In the genomic region with DNA sequence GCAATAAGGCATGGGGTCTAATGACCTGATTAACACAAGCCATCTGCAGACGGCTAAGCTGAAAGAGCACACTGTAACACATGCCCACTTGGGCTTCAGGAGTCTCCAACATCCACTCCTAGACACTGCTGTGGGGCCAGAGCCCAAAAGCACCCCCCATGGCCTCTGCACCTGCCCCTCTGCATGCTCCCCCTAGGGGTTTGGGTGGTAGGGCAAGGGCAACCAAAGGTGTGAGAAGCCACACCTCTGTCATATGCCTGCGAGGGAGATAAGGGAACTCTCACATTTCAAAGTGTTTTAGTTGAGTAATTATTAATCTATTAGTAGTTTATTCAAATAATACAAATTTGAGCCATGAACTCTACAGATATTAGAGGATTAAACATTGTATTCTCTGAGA, we compare ENCODE assay signal across 2 cellular contexts.
TF ChIP-seq lines count a peak whose summit lies in the region.

No MANE protein-coding gene starts in this region.

TF ChIP-seq in GM23338, 12 proteins besides CTCF, POLR2A, EP300 and RAD21 (continued from another document):
- TF ChIP-seq, protein P1, sequence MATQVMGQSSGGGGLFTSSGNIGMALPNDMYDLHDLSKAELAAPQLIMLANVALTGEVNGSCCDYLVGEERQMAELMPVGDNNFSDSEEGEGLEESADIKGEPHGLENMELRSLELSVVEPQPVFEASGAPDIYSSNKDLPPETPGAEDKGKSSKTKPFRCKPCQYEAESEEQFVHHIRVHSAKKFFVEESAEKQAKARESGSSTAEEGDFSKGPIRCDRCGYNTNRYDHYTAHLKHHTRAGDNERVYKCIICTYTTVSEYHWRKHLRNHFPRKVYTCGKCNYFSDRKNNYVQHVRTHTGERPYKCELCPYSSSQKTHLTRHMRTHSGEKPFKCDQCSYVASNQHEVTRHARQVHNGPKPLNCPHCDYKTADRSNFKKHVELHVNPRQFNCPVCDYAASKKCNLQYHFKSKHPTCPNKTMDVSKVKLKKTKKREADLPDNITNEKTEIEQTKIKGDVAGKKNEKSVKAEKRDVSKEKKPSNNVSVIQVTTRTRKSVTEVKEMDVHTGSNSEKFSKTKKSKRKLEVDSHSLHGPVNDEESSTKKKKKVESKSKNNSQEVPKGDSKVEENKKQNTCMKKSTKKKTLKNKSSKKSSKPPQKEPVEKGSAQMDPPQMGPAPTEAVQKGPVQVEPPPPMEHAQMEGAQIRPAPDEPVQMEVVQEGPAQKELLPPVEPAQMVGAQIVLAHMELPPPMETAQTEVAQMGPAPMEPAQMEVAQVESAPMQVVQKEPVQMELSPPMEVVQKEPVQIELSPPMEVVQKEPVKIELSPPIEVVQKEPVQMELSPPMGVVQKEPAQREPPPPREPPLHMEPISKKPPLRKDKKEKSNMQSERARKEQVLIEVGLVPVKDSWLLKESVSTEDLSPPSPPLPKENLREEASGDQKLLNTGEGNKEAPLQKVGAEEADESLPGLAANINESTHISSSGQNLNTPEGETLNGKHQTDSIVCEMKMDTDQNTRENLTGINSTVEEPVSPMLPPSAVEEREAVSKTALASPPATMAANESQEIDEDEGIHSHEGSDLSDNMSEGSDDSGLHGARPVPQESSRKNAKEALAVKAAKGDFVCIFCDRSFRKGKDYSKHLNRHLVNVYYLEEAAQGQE (IDR thresholded peaks at IDR 0.05; ENCODE audit: unreplicated experiment), result no peak
- no peak for TF ChIP-seq ZNF114 (CRISPR knock-in tag; IDR thresholded peaks at IDR 0.05)
- TF ChIP-seq, protein P2, sequence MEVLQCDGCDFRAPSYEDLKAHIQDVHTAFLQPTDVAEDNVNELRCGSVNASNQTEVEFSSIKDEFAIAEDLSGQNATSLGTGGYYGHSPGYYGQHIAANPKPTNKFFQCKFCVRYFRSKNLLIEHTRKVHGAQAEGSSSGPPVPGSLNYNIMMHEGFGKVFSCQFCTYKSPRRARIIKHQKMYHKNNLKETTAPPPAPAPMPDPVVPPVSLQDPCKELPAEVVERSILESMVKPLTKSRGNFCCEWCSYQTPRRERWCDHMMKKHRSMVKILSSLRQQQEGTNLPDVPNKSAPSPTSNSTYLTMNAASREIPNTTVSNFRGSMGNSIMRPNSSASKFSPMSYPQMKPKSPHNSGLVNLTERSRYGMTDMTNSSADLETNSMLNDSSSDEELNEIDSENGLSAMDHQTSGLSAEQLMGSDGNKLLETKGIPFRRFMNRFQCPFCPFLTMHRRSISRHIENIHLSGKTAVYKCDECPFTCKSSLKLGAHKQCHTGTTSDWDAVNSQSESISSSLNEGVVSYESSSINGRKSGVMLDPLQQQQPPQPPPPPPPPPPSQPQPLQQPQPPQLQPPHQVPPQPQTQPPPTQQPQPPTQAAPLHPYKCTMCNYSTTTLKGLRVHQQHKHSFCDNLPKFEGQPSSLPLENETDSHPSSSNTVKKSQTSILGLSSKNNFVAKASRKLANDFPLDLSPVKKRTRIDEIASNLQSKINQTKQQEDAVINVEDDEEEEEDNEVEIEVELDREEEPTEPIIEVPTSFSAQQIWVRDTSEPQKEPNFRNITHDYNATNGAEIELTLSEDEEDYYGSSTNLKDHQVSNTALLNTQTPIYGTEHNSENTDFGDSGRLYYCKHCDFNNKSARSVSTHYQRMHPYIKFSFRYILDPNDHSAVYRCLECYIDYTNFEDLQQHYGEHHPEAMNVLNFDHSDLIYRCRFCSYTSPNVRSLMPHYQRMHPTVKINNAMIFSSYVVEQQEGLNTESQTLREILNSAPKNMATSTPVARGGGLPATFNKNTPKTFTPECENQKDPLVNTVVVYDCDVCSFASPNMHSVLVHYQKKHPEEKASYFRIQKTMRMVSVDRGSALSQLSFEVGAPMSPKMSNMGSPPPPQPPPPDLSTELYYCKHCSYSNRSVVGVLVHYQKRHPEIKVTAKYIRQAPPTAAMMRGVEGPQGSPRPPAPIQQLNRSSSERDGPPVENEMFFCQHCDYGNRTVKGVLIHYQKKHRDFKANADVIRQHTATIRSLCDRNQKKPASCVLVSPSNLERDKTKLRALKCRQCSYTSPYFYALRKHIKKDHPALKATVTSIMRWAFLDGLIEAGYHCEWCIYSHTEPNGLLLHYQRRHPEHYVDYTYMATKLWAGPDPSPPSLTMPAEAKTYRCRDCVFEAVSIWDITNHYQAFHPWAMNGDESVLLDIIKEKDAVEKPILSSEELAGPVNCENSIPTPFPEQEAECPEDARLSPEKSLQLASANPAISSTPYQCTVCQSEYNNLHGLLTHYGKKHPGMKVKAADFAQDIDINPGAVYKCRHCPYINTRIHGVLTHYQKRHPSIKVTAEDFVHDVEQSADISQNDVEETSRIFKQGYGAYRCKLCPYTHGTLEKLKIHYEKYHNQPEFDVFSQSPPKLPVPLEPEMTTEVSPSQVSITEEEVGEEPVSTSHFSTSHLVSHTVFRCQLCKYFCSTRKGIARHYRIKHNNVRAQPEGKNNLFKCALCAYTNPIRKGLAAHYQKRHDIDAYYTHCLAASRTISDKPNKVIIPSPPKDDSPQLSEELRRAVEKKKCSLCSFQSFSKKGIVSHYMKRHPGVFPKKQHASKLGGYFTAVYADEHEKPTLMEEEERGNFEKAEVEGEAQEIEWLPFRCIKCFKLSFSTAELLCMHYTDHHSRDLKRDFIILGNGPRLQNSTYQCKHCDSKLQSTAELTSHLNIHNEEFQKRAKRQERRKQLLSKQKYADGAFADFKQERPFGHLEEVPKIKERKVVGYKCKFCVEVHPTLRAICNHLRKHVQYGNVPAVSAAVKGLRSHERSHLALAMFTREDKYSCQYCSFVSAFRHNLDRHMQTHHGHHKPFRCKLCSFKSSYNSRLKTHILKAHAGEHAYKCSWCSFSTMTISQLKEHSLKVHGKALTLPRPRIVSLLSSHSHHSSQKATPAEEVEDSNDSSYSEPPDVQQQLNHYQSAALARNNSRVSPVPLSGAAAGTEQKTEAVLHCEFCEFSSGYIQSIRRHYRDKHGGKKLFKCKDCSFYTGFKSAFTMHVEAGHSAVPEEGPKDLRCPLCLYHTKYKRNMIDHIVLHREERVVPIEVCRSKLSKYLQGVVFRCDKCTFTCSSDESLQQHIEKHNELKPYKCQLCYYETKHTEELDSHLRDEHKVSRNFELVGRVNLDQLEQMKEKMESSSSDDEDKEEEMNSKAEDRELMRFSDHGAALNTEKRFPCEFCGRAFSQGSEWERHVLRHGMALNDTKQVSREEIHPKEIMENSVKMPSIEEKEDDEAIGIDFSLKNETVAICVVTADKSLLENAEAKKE (CRISPR knock-in tag; IDR thresholded peaks at IDR 0.05), result no peak

TF ChIP-seq in K562, 482 proteins besides CTCF, POLR2A, EP300 and RAD21 (continued from another document):
- TF ChIP-seq, protein P3, sequence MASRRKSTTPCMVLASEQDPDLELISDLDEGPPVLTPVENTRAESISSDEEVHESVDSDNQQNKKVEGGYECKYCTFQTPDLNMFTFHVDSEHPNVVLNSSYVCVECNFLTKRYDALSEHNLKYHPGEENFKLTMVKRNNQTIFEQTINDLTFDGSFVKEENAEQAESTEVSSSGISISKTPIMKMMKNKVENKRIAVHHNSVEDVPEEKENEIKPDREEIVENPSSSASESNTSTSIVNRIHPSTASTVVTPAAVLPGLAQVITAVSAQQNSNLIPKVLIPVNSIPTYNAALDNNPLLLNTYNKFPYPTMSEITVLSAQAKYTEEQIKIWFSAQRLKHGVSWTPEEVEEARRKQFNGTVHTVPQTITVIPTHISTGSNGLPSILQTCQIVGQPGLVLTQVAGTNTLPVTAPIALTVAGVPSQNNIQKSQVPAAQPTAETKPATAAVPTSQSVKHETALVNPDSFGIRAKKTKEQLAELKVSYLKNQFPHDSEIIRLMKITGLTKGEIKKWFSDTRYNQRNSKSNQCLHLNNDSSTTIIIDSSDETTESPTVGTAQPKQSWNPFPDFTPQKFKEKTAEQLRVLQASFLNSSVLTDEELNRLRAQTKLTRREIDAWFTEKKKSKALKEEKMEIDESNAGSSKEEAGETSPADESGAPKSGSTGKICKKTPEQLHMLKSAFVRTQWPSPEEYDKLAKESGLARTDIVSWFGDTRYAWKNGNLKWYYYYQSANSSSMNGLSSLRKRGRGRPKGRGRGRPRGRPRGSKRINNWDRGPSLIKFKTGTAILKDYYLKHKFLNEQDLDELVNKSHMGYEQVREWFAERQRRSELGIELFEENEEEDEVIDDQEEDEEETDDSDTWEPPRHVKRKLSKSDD (conservative IDR thresholded peaks at IDR 0.05; ENCODE audit: low read length), result no peak
- TF ChIP-seq SLC30A9 (CRISPR knock-in tag; IDR thresholded peaks at IDR 0.05), result no peak
- TF ChIP-seq SMC3 (conservative IDR thresholded peaks at IDR 0.05; ENCODE audit: insufficient read depth, low read depth, low read length), result no peak
- TF ChIP-seq RAD51 (IDR thresholded peaks at IDR 0.05; ENCODE audit: borderline replicate concordance, low read depth), result no peak
- TF ChIP-seq, protein P4, sequence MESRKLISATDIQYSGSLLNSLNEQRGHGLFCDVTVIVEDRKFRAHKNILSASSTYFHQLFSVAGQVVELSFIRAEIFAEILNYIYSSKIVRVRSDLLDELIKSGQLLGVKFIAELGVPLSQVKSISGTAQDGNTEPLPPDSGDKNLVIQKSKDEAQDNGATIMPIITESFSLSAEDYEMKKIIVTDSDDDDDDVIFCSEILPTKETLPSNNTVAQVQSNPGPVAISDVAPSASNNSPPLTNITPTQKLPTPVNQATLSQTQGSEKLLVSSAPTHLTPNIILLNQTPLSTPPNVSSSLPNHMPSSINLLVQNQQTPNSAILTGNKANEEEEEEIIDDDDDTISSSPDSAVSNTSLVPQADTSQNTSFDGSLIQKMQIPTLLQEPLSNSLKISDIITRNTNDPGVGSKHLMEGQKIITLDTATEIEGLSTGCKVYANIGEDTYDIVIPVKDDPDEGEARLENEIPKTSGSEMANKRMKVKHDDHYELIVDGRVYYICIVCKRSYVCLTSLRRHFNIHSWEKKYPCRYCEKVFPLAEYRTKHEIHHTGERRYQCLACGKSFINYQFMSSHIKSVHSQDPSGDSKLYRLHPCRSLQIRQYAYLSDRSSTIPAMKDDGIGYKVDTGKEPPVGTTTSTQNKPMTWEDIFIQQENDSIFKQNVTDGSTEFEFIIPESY (CRISPR knock-in tag; IDR thresholded peaks at IDR 0.05), result no peak
- TF ChIP-seq MXI1 (IDR thresholded peaks at IDR 0.05; ENCODE audit: low read depth, low read length), result no peak
